18 cellular contexts compared by ENCODE assay signal in genomic region chr18:62370386-62370785, GRCh38. TPM values are rescaled to one million over a fixed set of nuclear protein-coding genes. Genes with fewer than 3 reads are reported as not detected.
"Had no signal": no experiment of that assay in that cellular context is flagged by ENCODE, and none has a peak within 500 bp of the region (broad histone marks: within the 10 kb centered on the region; RNA-seq: fewer than 3 reads in every experiment).

No MANE protein-coding gene starts in this region.

- H3K36me3 Mint-ChIP-seq: naive thymus-derived CD8-positive, alpha-beta T cell had no signal

- H3K27ac Mint-ChIP-seq: endodermal cell; naive thymus-derived CD8-positive, alpha-beta T cell had no signal

- H3K9me3 Mint-ChIP-seq: central memory CD8-positive, alpha-beta T cell; endodermal cell; naive thymus-derived CD8-positive, alpha-beta T cell had no signal

- H3K36me3 ChIP-seq: colonic mucosa, lower lobe of right lung, thoracic aorta, upper lobe of left lung, WERI-Rb-1 had no signal

- H3K27me3 Mint-ChIP-seq: naive thymus-derived CD8-positive, alpha-beta T cell had no signal

- H3K9me3 ChIP-seq: colonic mucosa, lower lobe of right lung, thoracic aorta, upper lobe of left lung had no signal

- H3K27ac ChIP-seq: colonic mucosa, lower lobe of right lung, thoracic aorta, upper lobe of left lung, WERI-Rb-1 had no signal

- FAIRE-seq: frontal cortex, keratinocyte had no signal

- H3K4me3 ChIP-seq: colonic mucosa, lower lobe of right lung, smooth muscle cell, thoracic aorta, upper lobe of left lung had no signal

- H3K4me1 ChIP-seq: colonic mucosa, lower lobe of right lung, upper lobe of left lung had no signal

- ATAC-seq: lower lobe of right lung; naive thymus-derived CD8-positive, alpha-beta T cell; sciatic nerve; T-helper 17 cell had no signal

- H3K4me3 Mint-ChIP-seq: central memory CD8-positive, alpha-beta T cell; endodermal cell; naive thymus-derived CD8-positive, alpha-beta T cell had no signal

- H3K27me3 ChIP-seq: colonic mucosa, upper lobe of left lung had no signal

- H3K4me2 ChIP-seq: smooth muscle cell had no signal

- H3K4me1 Mint-ChIP-seq: central memory CD8-positive, alpha-beta T cell had no signal

- DNase-seq: activated CD4-positive, alpha-beta T cell treated with anti-CD3 and anti-CD28 coated beads for 48 hours; activated naive CD4-positive, alpha-beta T cell treated with anti-CD3 and anti-CD28 coated beads, Interleukin-2, amount 50 U/mL, for 16 hours; aorta; colonic mucosa; endodermal cell; lower lobe of right lung; nucleus accumbens; stimulated activated CD4-positive, alpha-beta T cell treated with anti-CD3 and anti-CD28 coated beads, Interleukin-4, amount 100 ng/mL, for 1 hour; T-helper 17 cell; upper lobe of left lung; WERI-Rb-1 had no signal

RNA-seq across cellular contexts. Expression of gene TNFRSF11A, which starts 45.3 kb away (rescaled TPM):
- polyA plus RNA-seq: naive thymus-derived CD8-positive, alpha-beta T cell; smooth muscle cell had no signal
